ENCODE assay signal across 8 cellular contexts in the genomic region with DNA sequence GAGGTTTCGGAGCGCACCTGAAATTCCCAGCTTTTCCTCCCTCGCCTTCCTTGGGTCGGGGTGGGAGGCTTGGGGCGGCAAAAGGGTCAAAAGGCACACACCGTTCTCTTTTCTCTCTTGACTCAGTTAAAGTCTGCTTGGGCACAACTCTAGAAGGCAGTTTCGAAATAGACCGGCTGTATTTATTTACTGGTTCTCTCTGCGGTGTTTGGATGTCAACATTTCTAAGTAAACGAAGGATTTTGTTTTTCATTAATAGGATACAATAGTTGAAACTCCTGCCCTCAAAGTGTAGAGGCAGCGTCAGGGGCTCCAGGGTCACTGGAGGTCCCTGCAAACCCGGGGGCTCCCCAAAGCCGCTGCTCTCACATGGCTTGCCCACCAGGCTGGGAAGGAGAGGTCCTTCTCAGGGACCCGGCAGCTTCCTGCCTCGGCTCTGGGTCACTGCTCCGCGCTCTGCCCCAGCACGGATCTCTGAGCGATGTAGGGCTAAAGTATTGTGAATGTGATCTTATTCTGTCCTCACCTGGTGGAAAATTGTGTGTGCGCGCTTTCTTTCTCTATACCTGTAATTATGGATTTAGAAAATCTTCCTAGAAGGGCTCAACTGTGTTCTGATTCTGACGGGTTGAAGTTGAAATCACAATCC. TPM values are rescaled to one million over a fixed set of nuclear protein-coding genes. Genes with fewer than 3 reads are reported as not detected.
DNase-seq lines count a peak whose midpoint lies in the region; ATAC-seq and FAIRE-seq lines count a peak whose summit lies in the region.

No MANE protein-coding gene starts in this region.

- ATAC-seq in activated naive CD4-positive, alpha-beta T cell treated with anti-CD3 and anti-CD28 coated beads, Interleukin-2, amount 50 U/mL, for 72 hours, result no peak
- no peak for ATAC-seq in stimulated activated naive CD8-positive, alpha-beta T cell treated with anti-CD3 and anti-CD28 coated beads, Interleukin-15, Interleukin-2, amounts not matched to agents 100 U/mL and 50 U/mL, for 24 hours
- ATAC-seq in HG03442 (IDR thresholded peaks at IDR 0.05; ENCODE audit: unreplicated experiment), result no peak

- no peaks in the 10 kb centered on the region for H3K4me1 ChIP-seq in iPS-20b (ENCODE audit: insufficient read depth, low read length)

- FAIRE-seq in GM19239 (lab: Jason Lieb, UNC), result no peak

- DNase-seq in NCI-H146 (lab: John Stamatoyannopoulos, UW), result peak; percentile 18
- DNase-seq in NCI-H146 treated with DMSO at 0.1 percent for 48 hours (lab: John Stamatoyannopoulos, UW; ENCODE audit: unreplicated experiment), result no peak
- DNase-seq in activated naive CD4-positive, alpha-beta T cell treated with anti-CD3 and anti-CD28 coated beads, Interleukin-2, amount 50 U/mL, for 72 hours (ENCODE audit: low spot score in 2 of 2), result no peak
- DNase-seq in stimulated activated naive CD8-positive, alpha-beta T cell treated with anti-CD3 and anti-CD28 coated beads, Interleukin-15, Interleukin-2, amounts not matched to agents 100 U/mL and 50 U/mL, for 24 hours, result peak; percentile 13
- DNase-seq in AML-193 (lab: John Stamatoyannopoulos, UW), result no peak
- no peak for DNase-seq in GM19239 (ENCODE audit: insufficient read length, low spot score)

- H3K36me3 ChIP-seq in iPS-20b (ENCODE audit: insufficient read depth, low read depth, low read length), result no peaks in the 10 kb centered on the region

- H3K27me3 ChIP-seq in iPS-20b (ENCODE audit: insufficient read depth, low read length), result peaks cover 16% of the 10 kb centered on the region

- no peaks in the 10 kb centered on the region for H3K9me3 ChIP-seq in iPS-20b (ENCODE audit: insufficient read depth, low read depth, low read length)

- peak overlapping the region; percentile 29 to 37 for H3K27ac Mint-ChIP-seq in activated naive CD4-positive, alpha-beta T cell treated with anti-CD3 and anti-CD28 coated beads, Interleukin-2, amount 50 U/mL, for 72 hours

- peak overlapping the region; percentile 87 for H3K4me3 ChIP-seq in iPS-20b (ENCODE audit: low read length)

- no peak overlapping the region for H3K27ac ChIP-seq in iPS-20b (ENCODE audit: low read length)

- peak overlapping the region; percentile 72; the same call in 1 of the 2 replicates for H3K9ac ChIP-seq in iPS-20b (ENCODE audit: low read depth, low read length)

- H3K9me3 Mint-ChIP-seq in activated naive CD4-positive, alpha-beta T cell treated with anti-CD3 and anti-CD28 coated beads, Interleukin-2, amount 50 U/mL, for 72 hours, result no peaks in the 10 kb centered on the region

- H3K36me3 Mint-ChIP-seq in activated naive CD4-positive, alpha-beta T cell treated with anti-CD3 and anti-CD28 coated beads, Interleukin-2, amount 50 U/mL, for 72 hours, result peaks cover 0 to 8% of the 10 kb centered on the region in 2 donors

RNA-seq across cellular contexts. Expression of gene BMERB1, which starts 1.0 kb away (rescaled TPM):
- 10 to 100 TPM in 1 of 2 donors, 1 to 10 TPM in 1; 5.8 to 20.2 TPM for total RNA-seq in activated naive CD4-positive, alpha-beta T cell treated with anti-CD3 and anti-CD28 coated beads, Interleukin-2, amount 50 U/mL, for 72 hours

RNA-seq across cellular contexts. Expression of gene MPV17L, which starts 39.8 kb away (rescaled TPM):
- not detected for total RNA-seq in activated naive CD4-positive, alpha-beta T cell treated with anti-CD3 and anti-CD28 coated beads, Interleukin-2, amount 50 U/mL, for 72 hours

RNA-seq across cellular contexts. Expression of gene NPIPA5, which starts 57.2 kb away (rescaled TPM):
- 10 to 100 TPM in 1 of 2 donors, 1 to 10 TPM in 1; 7.2 to 11.4 TPM for total RNA-seq in activated naive CD4-positive, alpha-beta T cell treated with anti-CD3 and anti-CD28 coated beads, Interleukin-2, amount 50 U/mL, for 72 hours

Comparison
In these comparisons a context has a peak if more than half of its experiments do, and no peak if none do; other contexts are left out.
1. DNase-seq: peak in NCI-H146 (single experiment) and stimulated activated naive CD8-positive, alpha-beta T cell treated with anti-CD3 and anti-CD28 coated beads, Interleukin-15, Interleukin-2, amounts not matched to agents 100 U/mL and 50 U/mL, for 24 hours (single experiment); none in NCI-H146 treated with DMSO at 0.1 percent for 48 hours (single experiment), activated naive CD4-positive, alpha-beta T cell treated with anti-CD3 and anti-CD28 coated beads, Interleukin-2, amount 50 U/mL, for 72 hours (0 of 2), AML-193 (0 of 2) and GM19239 (single experiment).